ENCODE assay signal across 8 cellular contexts in the genomic region with DNA sequence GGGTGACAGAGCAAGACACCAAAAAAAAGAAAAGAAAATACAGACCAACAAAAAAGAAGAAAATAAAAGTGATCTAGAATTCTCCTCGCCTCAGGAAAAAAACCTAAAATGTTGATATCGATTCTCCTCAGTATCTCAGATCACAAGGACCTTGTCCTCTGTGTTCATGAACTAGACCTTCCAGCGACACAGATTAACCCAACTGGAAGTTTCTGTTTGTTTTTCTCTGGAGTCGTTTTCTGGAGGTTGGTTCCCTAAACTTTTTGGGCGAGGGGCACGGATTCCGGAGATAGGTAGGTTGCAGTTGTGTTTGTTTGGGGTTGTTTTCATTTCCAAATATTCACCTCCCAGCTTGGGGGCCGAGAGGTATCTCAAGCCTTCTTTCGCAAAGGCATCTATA. TPM values are rescaled to one million over a fixed set of nuclear protein-coding genes. Genes with fewer than 3 reads are reported as not detected.
DNase-seq lines count a peak whose midpoint lies in the region; ATAC-seq and TF ChIP-seq lines count a peak whose summit lies in the region.

No MANE protein-coding gene starts in this region.

- H3K27ac ChIP-seq in body of pancreas (peak overlapping the region in 3 of 4 donors; percentile 25 to 74 (median 62)), mucosa of rectum (ENCODE audit: low read depth in 2 of 2, low read length in 2 of 2) (no peak overlapping the region), uterus (peak overlapping the region in 1 of 2 donors; percentile 41)

- TF ChIP-seq POLR2A in body of pancreas (IDR thresholded peaks at IDR 0.05): no peak
- no peak for TF ChIP-seq POLR2A in uterus (IDR thresholded peaks at IDR 0.05)

- H3K9me3 ChIP-seq in body of pancreas (no peaks in the 10 kb centered on the region), mucosa of rectum (ENCODE audit: control insufficient read depth in 2 of 2, low read length in 2 of 2) (no peaks in the 10 kb centered on the region), uterus (no peaks in the 10 kb centered on the region)

- H3K4me3 Mint-ChIP-seq in activated naive CD8-positive, alpha-beta T cell: peak overlapping the region; percentile 98
- no peak overlapping the region for H3K4me3 Mint-ChIP-seq in activated naive CD8-positive, alpha-beta T cell treated with anti-CD3 and anti-CD28 coated beads for 36 hours

- DNase-seq in activated naive CD8-positive, alpha-beta T cell treated with anti-CD3 and anti-CD28 coated beads for 36 hours: no peak
- DNase-seq in body of pancreas (no peak), uterus (no peak), DMS114 treated with DMSO at 0.1 percent for 48 hours (lab: John Stamatoyannopoulos, UW; ENCODE audit: unreplicated experiment) (no peak), NCI-H1105 treated with DMSO at 0.1 percent for 48 hours (lab: John Stamatoyannopoulos, UW) (no peak)

- H3K4me1 Mint-ChIP-seq in activated naive CD8-positive, alpha-beta T cell (ENCODE audit: low read depth): peaks cover 13% of the 10 kb centered on the region
- peaks cover 12% of the 10 kb centered on the region for H3K4me1 Mint-ChIP-seq in activated naive CD8-positive, alpha-beta T cell treated with anti-CD3 and anti-CD28 coated beads for 36 hours

- H3K36me3 Mint-ChIP-seq in activated naive CD8-positive, alpha-beta T cell: peaks cover 8% of the 10 kb centered on the region
- peaks cover 17% of the 10 kb centered on the region for H3K36me3 Mint-ChIP-seq in activated naive CD8-positive, alpha-beta T cell treated with anti-CD3 and anti-CD28 coated beads for 36 hours

- H3K4me3 ChIP-seq in body of pancreas: peak overlapping the region in 1 of 2 donors; percentile 68
- peak overlapping the region; percentile 93 to 99 for H3K4me3 ChIP-seq in mucosa of rectum (ENCODE audit: low read length in 2 of 2)
- H3K4me3 ChIP-seq in uterus: peak overlapping the region; percentile 66 to 96

- no peak overlapping the region for H3K27ac Mint-ChIP-seq in activated naive CD8-positive, alpha-beta T cell
- H3K27ac Mint-ChIP-seq in activated naive CD8-positive, alpha-beta T cell treated with anti-CD3 and anti-CD28 coated beads for 36 hours: no peak overlapping the region

- peak; percentile 18 for ATAC-seq in body of pancreas
- no peak for ATAC-seq in GM18868 (IDR thresholded peaks at IDR 0.05; ENCODE audit: unreplicated experiment)

- intact Hi-C loops in body of pancreas (cut with DNase I): no loop called here
- intact Hi-C loops in uterus (cut with DNase I; ENCODE audit: low total_unique reads): no loop called here

- peaks cover 22% of the 10 kb centered on the region for H3K4me1 ChIP-seq in body of pancreas
- peaks cover 6 to 13% of the 10 kb centered on the region in 2 donors for H3K4me1 ChIP-seq in mucosa of rectum (ENCODE audit: control insufficient read depth in 2 of 2, insufficient read depth in 2 of 2, low read length in 2 of 2)
- peaks cover 0 to 6% of the 10 kb centered on the region in 2 donors for H3K4me1 ChIP-seq in uterus

- no peaks in the 10 kb centered on the region for H3K27me3 Mint-ChIP-seq in activated naive CD8-positive, alpha-beta T cell
- H3K27me3 Mint-ChIP-seq in activated naive CD8-positive, alpha-beta T cell treated with anti-CD3 and anti-CD28 coated beads for 36 hours: no peaks in the 10 kb centered on the region

- H3K36me3 ChIP-seq in body of pancreas (replicated peaks in 1 of 2; ENCODE audit: insufficient read depth in 1 of 2, low read depth in 2 of 2) (no peaks in the 10 kb centered on the region), mucosa of rectum (ENCODE audit: control insufficient read depth in 2 of 2, insufficient read depth in 2 of 2, low read length in 2 of 2) (peaks cover 10% of the 10 kb centered on the region in 2 donors), uterus (no peaks in the 10 kb centered on the region)

- H3K9ac ChIP-seq in mucosa of rectum (ENCODE audit: low read depth in 1 of 2, low read length in 2 of 2): peak overlapping the region in 1 of 2 donors; percentile 5

- H3K27me3 ChIP-seq in body of pancreas (no peaks in the 10 kb centered on the region), mucosa of rectum (ENCODE audit: control insufficient read depth in 2 of 2, insufficient read depth in 2 of 2, low read length in 2 of 2) (no peaks in the 10 kb centered on the region), uterus (no peaks in the 10 kb centered on the region)

- TF ChIP-seq CTCF in body of pancreas (IDR thresholded peaks at IDR 0.05): no peak
- TF ChIP-seq CTCF in uterus (IDR thresholded peaks at IDR 0.05): no peak

- no peaks in the 10 kb centered on the region for H3K9me3 Mint-ChIP-seq in activated naive CD8-positive, alpha-beta T cell (ENCODE audit: low read depth)
- no peaks in the 10 kb centered on the region for H3K9me3 Mint-ChIP-seq in activated naive CD8-positive, alpha-beta T cell treated with anti-CD3 and anti-CD28 coated beads for 36 hours

- WGBS in body of pancreas, 2 donors: 11 to 13% methylated on average over 9 of the region's 9 CpGs

RNA-seq across cellular contexts. Expression of gene RFC5, which starts 0.6 kb away (rescaled TPM):
- total RNA-seq in activated naive CD8-positive, alpha-beta T cell treated with anti-CD3 and anti-CD28 coated beads for 36 hours: 10 to 100 TPM; 71.7 to 72.5 TPM
- 1 to 10 TPM; 4.6 to 6.2 TPM for total RNA-seq in body of pancreas
- total RNA-seq in uterus: 10 to 100 TPM in 3 of 4 donors, 1 to 10 TPM in 1; 4.6 to 24.7 (median 14.0) TPM

RNA-seq across cellular contexts. Expression of gene WSB2, which starts 45.0 kb away (rescaled TPM):
- 10 to 100 TPM; 37.7 to 41.6 TPM for total RNA-seq in activated naive CD8-positive, alpha-beta T cell treated with anti-CD3 and anti-CD28 coated beads for 36 hours
- 10 to 100 TPM; 28.7 to 48.0 TPM for total RNA-seq in body of pancreas
- total RNA-seq in uterus: 10 to 100 TPM; 22.4 to 59.2 (median 45.0) TPM

RNA-seq across cellular contexts. Expression of gene KSR2, which starts 47.2 kb away (rescaled TPM):
- not detected for total RNA-seq in activated naive CD8-positive, alpha-beta T cell treated with anti-CD3 and anti-CD28 coated beads for 36 hours
- total RNA-seq in body of pancreas: 1 to 10 TPM in 1 of 2 donors, under 1 TPM in 1; 0.66 to 1.0 TPM
- total RNA-seq in uterus: under 1 TPM in 2 of 4 donors, not detected in 2; 0.03 to 0.28 TPM

Comparison
In these comparisons a context has a peak if more than half of its experiments do, and no peak if none do; other contexts are left out.
1. H3K27ac ChIP-seq: peak in body of pancreas (3 of 4); none in mucosa of rectum (0 of 2).